Comparison of ENCODE assay signal across 22 cellular contexts in genomic region chr9:135901826-135902225, GRCh38. TPM values are rescaled to one million over a fixed set of nuclear protein-coding genes. Genes with fewer than 3 reads are reported as not detected.
DNase-seq lines count a peak whose midpoint lies in the region; ATAC-seq and TF ChIP-seq lines count a peak whose summit lies in the region.
"Had no signal": no experiment of that assay in that cellular context is flagged by ENCODE, and none has a peak within 500 bp of the region (broad histone marks: within the 10 kb centered on the region; RNA-seq: fewer than 3 reads in every experiment).

No MANE protein-coding gene starts in this region.

- no peaks in the 10 kb centered on the region for H3K27me3 Mint-ChIP-seq in activated naive CD4-positive, alpha-beta T cell treated with anti-CD3 and anti-CD28 coated beads, Interleukin-2, amount 50 U/mL, for 24 hours
- H3K27me3 Mint-ChIP-seq: CD8-positive, alpha-beta memory T cell had no signal

- H3K36me3 ChIP-seq in adrenal gland (replicated peaks in 1 of 2), result no peaks in the 10 kb centered on the region
- H3K36me3 ChIP-seq: HAP-1 had no signal

- TF ChIP-seq CTCF in adrenal gland (IDR thresholded peaks at IDR 0.05), result no peak

- no peaks in the 10 kb centered on the region for H3K9me3 ChIP-seq in adrenal gland (replicated peaks in 1 of 3)

- no peak overlapping the region for H3K4me3 ChIP-seq in adrenal gland
- H3K4me3 ChIP-seq: GM23248, HAP-1, MG63, PC-9, SK-N-MC had no signal

- DNase-seq in activated naive CD4-positive, alpha-beta T cell treated with anti-CD3 and anti-CD28 coated beads, Interleukin-2, amount 50 U/mL, for 16 hours, result no peak
- DNase-seq in adrenal gland, result no peak
- peak; percentile 8 for DNase-seq in posterior vena cava (ENCODE audit: low spot score)
- no peak for DNase-seq in SK-N-DZ (ENCODE audit: low spot score)
- DNase-seq: AML-193; C1 segment of cervical spinal cord; CD8-positive, alpha-beta memory T cell; GM23248; Karpas-422; MG63; NCI-H1417; NCI-H187; NCI-H446 treated with DMSO at 0.1 percent for 48 hours; NCI-H526 treated with DMSO at 0.1 percent for 48 hours; PC-9; RPMI8226; SHP77 had no signal

- ATAC-seq in HG02759 (IDR thresholded peaks at IDR 0.05; ENCODE audit: unreplicated experiment) (no peak), HG02870 (IDR thresholded peaks at IDR 0.05; ENCODE audit: unreplicated experiment) (no peak)

- H3K4me1 Mint-ChIP-seq in activated naive CD4-positive, alpha-beta T cell treated with anti-CD3 and anti-CD28 coated beads, Interleukin-2, amount 50 U/mL, for 24 hours, result peaks cover 80% of the 10 kb centered on the region

- peak overlapping the region in 3 of 5 donors; percentile 45 to 72 (median 68) for H3K27ac ChIP-seq in adrenal gland
- H3K27ac ChIP-seq: GM23248, PC-9, SK-N-MC had no signal

- H3K27ac Mint-ChIP-seq in activated naive CD4-positive, alpha-beta T cell treated with anti-CD3 and anti-CD28 coated beads, Interleukin-2, amount 50 U/mL, for 24 hours, result peak overlapping the region; percentile 62

- WGBS in adrenal gland, 4 donors, result 80 to 89% (median 83%) methylated on average over 2 of the region's 2 CpGs

- intact Hi-C loops in adrenal gland (cut with DNase I) (no loop called here), posterior vena cava (cut with DNase I) (no loop called here)

- H3K36me3 Mint-ChIP-seq in activated naive CD4-positive, alpha-beta T cell treated with anti-CD3 and anti-CD28 coated beads, Interleukin-2, amount 50 U/mL, for 24 hours, result peaks cover 19% of the 10 kb centered on the region

- H3K4me1 ChIP-seq in adrenal gland (replicated peaks in 1 of 2), result peaks cover 38 to 62% of the 10 kb centered on the region in 2 donors

- TF ChIP-seq POLR2A in adrenal gland (IDR thresholded peaks at IDR 0.05), result no peak

- H3K4me3 Mint-ChIP-seq in activated naive CD4-positive, alpha-beta T cell treated with anti-CD3 and anti-CD28 coated beads, Interleukin-2, amount 50 U/mL, for 24 hours, result no peak overlapping the region
- H3K4me3 Mint-ChIP-seq: CD8-positive, alpha-beta memory T cell had no signal

- H3K9me3 Mint-ChIP-seq in activated naive CD4-positive, alpha-beta T cell treated with anti-CD3 and anti-CD28 coated beads, Interleukin-2, amount 50 U/mL, for 24 hours, result no peaks in the 10 kb centered on the region
- H3K9me3 Mint-ChIP-seq: CD8-positive, alpha-beta memory T cell had no signal

- no peaks in the 10 kb centered on the region for H3K27me3 ChIP-seq in adrenal gland
- H3K27me3 ChIP-seq: MG63 had no signal

RNA-seq across cellular contexts. Expression of gene CAMSAP1, which starts 5.5 kb away (rescaled TPM):
- total RNA-seq in adrenal gland (100 to 1,000 TPM in 1 of 8 donors, 10 to 100 TPM in 7; 25.7 to 108 (median 30.6) TPM), posterior vena cava (10 to 100 TPM; 20.8 to 24.1 TPM)
- 10 to 100 TPM in 1 of 3 donors, 1 to 10 TPM in 2; 4.6 to 17.9 (median 8.8) TPM for polyA plus RNA-seq in adrenal gland
- polyA plus RNA-seq in SK-N-DZ (2014; cell fraction: cytosol; rRNA removed), result 26.4 and 34.3 TPM in 2 replicates
- polyA plus RNA-seq in SK-N-DZ (2014; cell fraction: nucleus; rRNA removed), result 24.0 and 32.9 TPM in 2 replicates

RNA-seq across cellular contexts. Expression of gene UBAC1, which starts 59.3 kb away (rescaled TPM):
- total RNA-seq in adrenal gland (10 to 100 TPM; 25.5 to 51.8 (median 37.9) TPM), posterior vena cava (10 to 100 TPM; 32.7 to 34.1 TPM)
- 10 to 100 TPM; 20.2 to 63.3 (median 60.5) TPM for polyA plus RNA-seq in adrenal gland
- 63.4 and 73.0 TPM in 2 replicates for polyA plus RNA-seq in SK-N-DZ (2014; cell fraction: cytosol; rRNA removed)
- 125 and 126 TPM in 2 replicates for polyA plus RNA-seq in SK-N-DZ (2014; cell fraction: nucleus; rRNA removed)
